ENCODE assay signal across 23 cellular contexts in genomic region chr18:11750171-11750570, GRCh38.
"Had no signal": no experiment of that assay in that cellular context is flagged by ENCODE, and none has a peak within 500 bp of the region (broad histone marks: within the 10 kb centered on the region; RNA-seq: fewer than 3 reads in every experiment).

No MANE protein-coding gene starts in this region.

- H3K27ac Mint-ChIP-seq: activated naive CD8-positive, alpha-beta T cell treated with anti-CD3 and anti-CD28 coated beads, Interleukin-2, amount 50 U/mL, for 24 hours; activated T-cell treated with anti-CD3 and anti-CD28 coated beads, Interleukin-2, amount 50 U/mL, for 24 hours; activated T-helper 2 cell treated with anti-CD3 and anti-CD28 coated beads, Interferon-gamma antibody, Interleukin-2, Interleukin-4, amounts not matched to agents 10 μg/mL and 5 μg/mL and 100 μg/mL, durations not matched to agents 14 hours and 24 hours and 36 hours; dendritic cell treated with granulocyte-macrophage colony-stimulating factor and Interleukin-4, amounts not matched to agents 40 ng/mL and 50 ng/mL, for 4 days had no signal

- H3K27ac ChIP-seq: body of pancreas, foreskin keratinocyte, neutrophil, ovary, psoas muscle, right atrium auricular region, thoracic aorta, upper lobe of left lung, WERI-Rb-1 had no signal

- H3K4me3 ChIP-seq: body of pancreas, ovary, psoas muscle, right atrium auricular region, thoracic aorta, upper lobe of left lung had no signal

- H3K27me3 ChIP-seq: ovary had no signal

- H3K4me3 Mint-ChIP-seq: activated naive CD8-positive, alpha-beta T cell treated with anti-CD3 and anti-CD28 coated beads, Interleukin-2, amount 50 U/mL, for 24 hours; activated T-cell treated with anti-CD3 and anti-CD28 coated beads, Interleukin-2, amount 50 U/mL, for 24 hours; dendritic cell treated with granulocyte-macrophage colony-stimulating factor and Interleukin-4, amounts not matched to agents 40 ng/mL and 50 ng/mL, for 4 days had no signal

- H3K4me1 ChIP-seq: foreskin keratinocyte, psoas muscle had no signal

- DNase-seq: activated CD4-positive, alpha-beta T cell treated with anti-CD3 and anti-CD28 coated beads for 1 hour; activated CD4-positive, alpha-beta T cell treated with anti-CD3 and anti-CD28 coated beads, Interleukin-2, amount 50 U/mL, for 1 hour; activated CD8-positive, alpha-beta memory T cell treated with anti-CD3 and anti-CD28 coated beads, Interleukin-2, amount 50 U/mL, for 4 hours; activated naive CD4-positive, alpha-beta T cell treated with Interleukin-2 at 50 U/mL for 16 hours; activated naive CD8-positive, alpha-beta T cell treated with anti-CD3 and anti-CD28 coated beads, Interleukin-2, amount 50 U/mL, for 24 hours; activated T-cell treated with anti-CD3 and anti-CD28 coated beads, Interleukin-2, amount 50 U/mL, for 24 hours; body of pancreas; effector CD4-positive, alpha-beta T cell; erythroblast; foreskin keratinocyte; hippocampal formation; ovary; psoas muscle; stimulated activated CD4-positive, alpha-beta T cell treated with anti-CD3 and anti-CD28 coated beads, Interleukin-4, amount 100 ng/mL, for 24 hours; stimulated activated naive CD4-positive, alpha-beta T cell treated with Interleukin-2 at 50 U/mL for 16 hours; T-helper 1 cell; WERI-Rb-1 had no signal

- H3K9me3 ChIP-seq: body of pancreas, neutrophil, ovary, psoas muscle, right atrium auricular region, thoracic aorta, upper lobe of left lung had no signal

- H3K36me3 ChIP-seq: neutrophil, ovary, right atrium auricular region, thoracic aorta, upper lobe of left lung, WERI-Rb-1 had no signal

- H3K9me3 Mint-ChIP-seq: activated naive CD8-positive, alpha-beta T cell treated with anti-CD3 and anti-CD28 coated beads, Interleukin-2, amount 50 U/mL, for 24 hours; activated T-cell treated with anti-CD3 and anti-CD28 coated beads, Interleukin-2, amount 50 U/mL, for 24 hours; activated T-helper 2 cell treated with anti-CD3 and anti-CD28 coated beads, Interferon-gamma antibody, Interleukin-2, Interleukin-4, amounts not matched to agents 10 μg/mL and 5 μg/mL and 100 μg/mL, durations not matched to agents 14 hours and 24 hours and 36 hours; dendritic cell treated with granulocyte-macrophage colony-stimulating factor and Interleukin-4, amounts not matched to agents 40 ng/mL and 50 ng/mL, for 4 days had no signal

- ATAC-seq: activated naive CD8-positive, alpha-beta T cell treated with anti-CD3 and anti-CD28 coated beads, Interleukin-2, amount 50 U/mL, for 24 hours; body of pancreas; foreskin keratinocyte had no signal
